Comparison of ENCODE assay signal across 1 cellular context in the genomic region with DNA sequence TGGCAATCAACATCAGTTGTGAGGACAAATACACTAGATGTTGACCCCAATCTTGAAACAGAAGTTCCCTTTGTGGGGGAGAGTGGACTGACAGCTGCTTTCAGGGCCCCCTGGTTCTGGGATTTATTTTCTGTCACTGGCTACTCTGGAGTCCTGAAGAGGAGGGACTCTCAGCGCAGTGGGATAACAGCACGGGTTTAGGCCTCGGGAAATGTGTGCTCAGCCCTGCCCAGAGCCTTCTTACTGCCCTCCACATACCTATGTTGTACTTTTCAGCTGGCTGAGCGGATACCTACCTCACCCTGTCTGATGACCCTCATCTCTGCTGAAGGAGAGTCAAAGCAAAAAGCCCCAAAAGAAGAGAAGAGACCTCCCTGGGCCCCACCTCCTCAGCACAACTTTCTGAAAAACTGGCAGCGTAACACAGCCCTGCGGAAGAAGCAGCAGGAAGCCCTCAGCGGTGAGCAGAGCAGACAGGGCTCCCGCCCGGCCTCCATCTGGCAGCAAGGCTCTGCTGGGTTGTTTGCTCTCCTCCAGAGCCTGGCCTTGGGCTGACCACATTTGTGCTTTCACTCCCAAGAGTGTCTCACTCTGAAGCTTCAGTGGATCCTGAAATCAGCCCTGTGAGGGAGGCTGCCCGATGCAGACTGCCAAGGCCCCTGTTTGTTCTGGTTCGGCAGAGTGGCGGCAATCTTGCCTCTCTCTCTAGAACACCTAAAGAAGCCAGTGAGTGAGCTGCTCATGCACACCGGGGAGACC.
TF ChIP-seq lines count a peak whose summit lies in the region.

No MANE protein-coding gene starts in this region.

TF ChIP-seq in HepG2, 621 proteins besides CTCF, POLR2A, EP300 and RAD21 (continued from another document and continues in another):
- TF ChIP-seq, protein P1, sequence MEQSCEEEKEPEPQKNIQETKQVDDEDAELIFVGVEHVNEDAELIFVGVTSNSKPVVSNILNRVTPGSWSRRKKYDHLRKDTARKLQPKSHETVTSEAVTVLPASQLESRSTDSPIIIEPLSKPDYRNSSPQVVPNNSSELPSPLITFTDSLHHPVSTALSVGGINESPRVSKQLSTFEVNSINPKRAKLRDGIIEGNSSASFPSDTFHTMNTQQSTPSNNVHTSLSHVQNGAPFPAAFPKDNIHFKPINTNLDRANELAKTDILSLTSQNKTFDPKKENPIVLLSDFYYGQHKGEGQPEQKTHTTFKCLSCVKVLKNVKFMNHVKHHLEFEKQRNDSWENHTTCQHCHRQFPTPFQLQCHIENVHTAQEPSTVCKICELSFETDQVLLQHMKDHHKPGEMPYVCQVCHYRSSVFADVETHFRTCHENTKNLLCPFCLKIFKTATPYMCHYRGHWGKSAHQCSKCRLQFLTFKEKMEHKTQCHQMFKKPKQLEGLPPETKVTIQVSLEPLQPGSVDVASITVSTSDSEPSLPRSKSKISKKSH (CRISPR knock-in tag; IDR thresholded peaks at IDR 0.05; ENCODE audit: borderline replicate concordance): 0 out of 2 replicates have a peak, but pooled peaks have one; percentile 32
- TF ChIP-seq ZNF773 (CRISPR knock-in tag; IDR thresholded peaks at IDR 0.05; ENCODE audit: borderline replicate concordance): no peak
- TF ChIP-seq ZNF891 (CRISPR knock-in tag; IDR thresholded peaks at IDR 0.05): peak; percentile 52; the same call in 1 of the 2 replicates
- TF ChIP-seq ZNF280D (CRISPR knock-in tag; IDR thresholded peaks at IDR 0.05): peak; percentile 61; the same call in 1 of the 2 replicates
- TF ChIP-seq GATAD2A (CRISPR knock-in tag; IDR thresholded peaks at IDR 0.05): peak; percentile 16; the same call in 1 of the 2 replicates
- TF ChIP-seq, protein P2, sequence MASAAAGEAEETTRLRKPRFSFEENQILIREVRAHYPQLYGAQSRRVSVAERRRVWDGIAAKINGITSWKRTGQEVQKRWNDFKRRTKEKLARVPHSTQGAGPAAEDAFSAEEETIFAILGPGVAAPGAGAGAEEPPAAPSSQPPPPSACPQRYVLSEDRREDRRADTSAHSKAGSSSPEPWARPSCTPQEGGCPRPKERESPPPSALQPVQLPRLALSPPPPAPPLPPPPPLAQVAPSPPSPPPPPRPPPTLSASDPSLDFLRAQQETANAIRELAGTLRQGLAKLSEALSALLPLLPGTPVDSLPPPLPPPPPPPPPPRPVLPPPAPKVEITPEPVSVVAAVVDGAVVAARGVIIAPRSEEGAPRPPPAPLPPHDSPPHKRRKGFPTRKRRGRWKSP (CRISPR knock-in tag; IDR thresholded peaks at IDR 0.05): peak; percentile 50; the same call in 1 of the 2 replicates
- 0 out of 2 replicates have a peak, but pooled peaks have one; percentile 12 for TF ChIP-seq ZNF510 (CRISPR knock-in tag; IDR thresholded peaks at IDR 0.05; ENCODE audit: low read depth)
- TF ChIP-seq ZNF670 (CRISPR knock-in tag; IDR thresholded peaks at IDR 0.05; ENCODE audit: borderline replicate concordance): 0 out of 2 replicates have a peak, but pooled peaks have one; percentile 32
- TF ChIP-seq ZSCAN29 (CRISPR knock-in tag; conservative IDR thresholded peaks at IDR 0.05): no peak
- TF ChIP-seq, protein P3, sequence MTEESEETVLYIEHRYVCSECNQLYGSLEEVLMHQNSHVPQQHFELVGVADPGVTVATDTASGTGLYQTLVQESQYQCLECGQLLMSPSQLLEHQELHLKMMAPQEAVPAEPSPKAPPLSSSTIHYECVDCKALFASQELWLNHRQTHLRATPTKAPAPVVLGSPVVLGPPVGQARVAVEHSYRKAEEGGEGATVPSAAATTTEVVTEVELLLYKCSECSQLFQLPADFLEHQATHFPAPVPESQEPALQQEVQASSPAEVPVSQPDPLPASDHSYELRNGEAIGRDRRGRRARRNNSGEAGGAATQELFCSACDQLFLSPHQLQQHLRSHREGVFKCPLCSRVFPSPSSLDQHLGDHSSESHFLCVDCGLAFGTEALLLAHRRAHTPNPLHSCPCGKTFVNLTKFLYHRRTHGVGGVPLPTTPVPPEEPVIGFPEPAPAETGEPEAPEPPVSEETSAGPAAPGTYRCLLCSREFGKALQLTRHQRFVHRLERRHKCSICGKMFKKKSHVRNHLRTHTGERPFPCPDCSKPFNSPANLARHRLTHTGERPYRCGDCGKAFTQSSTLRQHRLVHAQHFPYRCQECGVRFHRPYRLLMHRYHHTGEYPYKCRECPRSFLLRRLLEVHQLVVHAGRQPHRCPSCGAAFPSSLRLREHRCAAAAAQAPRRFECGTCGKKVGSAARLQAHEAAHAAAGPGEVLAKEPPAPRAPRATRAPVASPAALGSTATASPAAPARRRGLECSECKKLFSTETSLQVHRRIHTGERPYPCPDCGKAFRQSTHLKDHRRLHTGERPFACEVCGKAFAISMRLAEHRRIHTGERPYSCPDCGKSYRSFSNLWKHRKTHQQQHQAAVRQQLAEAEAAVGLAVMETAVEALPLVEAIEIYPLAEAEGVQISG (CRISPR knock-in tag; IDR thresholded peaks at IDR 0.05): peak; percentile 74
- TF ChIP-seq ZSCAN31 (CRISPR knock-in tag; IDR thresholded peaks at IDR 0.05; ENCODE audit: low read depth): peak; percentile 67
- TF ChIP-seq, protein P4, sequence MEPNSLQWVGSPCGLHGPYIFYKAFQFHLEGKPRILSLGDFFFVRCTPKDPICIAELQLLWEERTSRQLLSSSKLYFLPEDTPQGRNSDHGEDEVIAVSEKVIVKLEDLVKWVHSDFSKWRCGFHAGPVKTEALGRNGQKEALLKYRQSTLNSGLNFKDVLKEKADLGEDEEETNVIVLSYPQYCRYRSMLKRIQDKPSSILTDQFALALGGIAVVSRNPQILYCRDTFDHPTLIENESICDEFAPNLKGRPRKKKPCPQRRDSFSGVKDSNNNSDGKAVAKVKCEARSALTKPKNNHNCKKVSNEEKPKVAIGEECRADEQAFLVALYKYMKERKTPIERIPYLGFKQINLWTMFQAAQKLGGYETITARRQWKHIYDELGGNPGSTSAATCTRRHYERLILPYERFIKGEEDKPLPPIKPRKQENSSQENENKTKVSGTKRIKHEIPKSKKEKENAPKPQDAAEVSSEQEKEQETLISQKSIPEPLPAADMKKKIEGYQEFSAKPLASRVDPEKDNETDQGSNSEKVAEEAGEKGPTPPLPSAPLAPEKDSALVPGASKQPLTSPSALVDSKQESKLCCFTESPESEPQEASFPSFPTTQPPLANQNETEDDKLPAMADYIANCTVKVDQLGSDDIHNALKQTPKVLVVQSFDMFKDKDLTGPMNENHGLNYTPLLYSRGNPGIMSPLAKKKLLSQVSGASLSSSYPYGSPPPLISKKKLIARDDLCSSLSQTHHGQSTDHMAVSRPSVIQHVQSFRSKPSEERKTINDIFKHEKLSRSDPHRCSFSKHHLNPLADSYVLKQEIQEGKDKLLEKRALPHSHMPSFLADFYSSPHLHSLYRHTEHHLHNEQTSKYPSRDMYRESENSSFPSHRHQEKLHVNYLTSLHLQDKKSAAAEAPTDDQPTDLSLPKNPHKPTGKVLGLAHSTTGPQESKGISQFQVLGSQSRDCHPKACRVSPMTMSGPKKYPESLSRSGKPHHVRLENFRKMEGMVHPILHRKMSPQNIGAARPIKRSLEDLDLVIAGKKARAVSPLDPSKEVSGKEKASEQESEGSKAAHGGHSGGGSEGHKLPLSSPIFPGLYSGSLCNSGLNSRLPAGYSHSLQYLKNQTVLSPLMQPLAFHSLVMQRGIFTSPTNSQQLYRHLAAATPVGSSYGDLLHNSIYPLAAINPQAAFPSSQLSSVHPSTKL (CRISPR knock-in tag; IDR thresholded peaks at IDR 0.05): peak; percentile 35; the same call in 1 of the 2 replicates
- peak; percentile 73 for TF ChIP-seq ZFX (CRISPR knock-in tag; IDR thresholded peaks at IDR 0.05; ENCODE audit: low read depth)
- TF ChIP-seq ARID2 (CRISPR knock-in tag; IDR thresholded peaks at IDR 0.05; ENCODE audit: borderline replicate concordance): peak; percentile 83; the same call in 1 of the 2 replicates
- 0 out of 2 replicates have a peak, but pooled peaks have one; percentile 68 for TF ChIP-seq KDM4B (CRISPR knock-in tag; IDR thresholded peaks at IDR 0.05)
- no peak for TF ChIP-seq KDM1A (CRISPR knock-in tag; IDR thresholded peaks at IDR 0.05)
- no peak for TF ChIP-seq SRSF1 (optimal IDR thresholded peaks at IDR 0.05; ENCODE audit: low read depth, low read length)
- TF ChIP-seq CC2D1A (CRISPR knock-in tag; IDR thresholded peaks at IDR 0.05): 0 out of 2 replicates have a peak, but pooled peaks have one; percentile 24
- 0 out of 2 replicates have a peak, but pooled peaks have one; percentile 3 for TF ChIP-seq MTERF4 (CRISPR knock-in tag; IDR thresholded peaks at IDR 0.05)
- TF ChIP-seq KDM2A (CRISPR knock-in tag; IDR thresholded peaks at IDR 0.05; ENCODE audit: borderline replicate concordance, low read depth): peak; percentile 20; the same call in 1 of the 2 replicates
- no peak for TF ChIP-seq FOXK1 (CRISPR knock-in tag; IDR thresholded peaks at IDR 0.05; ENCODE audit: borderline replicate concordance, low read depth)
- peak; percentile 29; the same call in 1 of the 2 replicates for TF ChIP-seq ELF3 (CRISPR knock-in tag; IDR thresholded peaks at IDR 0.05)
- 0 out of 2 replicates have a peak, but pooled peaks have one; percentile 24 for TF ChIP-seq PHF21A (CRISPR knock-in tag; IDR thresholded peaks at IDR 0.05)
- TF ChIP-seq, protein P5, sequence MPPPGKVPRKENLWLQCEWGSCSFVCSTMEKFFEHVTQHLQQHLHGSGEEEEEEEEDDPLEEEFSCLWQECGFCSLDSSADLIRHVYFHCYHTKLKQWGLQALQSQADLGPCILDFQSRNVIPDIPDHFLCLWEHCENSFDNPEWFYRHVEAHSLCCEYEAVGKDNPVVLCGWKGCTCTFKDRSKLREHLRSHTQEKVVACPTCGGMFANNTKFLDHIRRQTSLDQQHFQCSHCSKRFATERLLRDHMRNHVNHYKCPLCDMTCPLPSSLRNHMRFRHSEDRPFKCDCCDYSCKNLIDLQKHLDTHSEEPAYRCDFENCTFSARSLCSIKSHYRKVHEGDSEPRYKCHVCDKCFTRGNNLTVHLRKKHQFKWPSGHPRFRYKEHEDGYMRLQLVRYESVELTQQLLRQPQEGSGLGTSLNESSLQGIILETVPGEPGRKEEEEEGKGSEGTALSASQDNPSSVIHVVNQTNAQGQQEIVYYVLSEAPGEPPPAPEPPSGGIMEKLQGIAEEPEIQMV (CRISPR knock-in tag; IDR thresholded peaks at IDR 0.05; ENCODE audit: low read depth): peak; percentile 51; the same call in 1 of the 2 replicates
- 0 out of 2 replicates have a peak, but pooled peaks have one; percentile 19 for TF ChIP-seq TARDBP (CRISPR knock-in tag; IDR thresholded peaks at IDR 0.05)
- peak; percentile 36; the same call in 1 of the 2 replicates for TF ChIP-seq PATZ1 (CRISPR knock-in tag; IDR thresholded peaks at IDR 0.05)
- 0 out of 2 replicates have a peak, but pooled peaks have one; percentile 24 for TF ChIP-seq SMYD3 (CRISPR knock-in tag; IDR thresholded peaks at IDR 0.05)
- TF ChIP-seq ZNF605 (CRISPR knock-in tag; IDR thresholded peaks at IDR 0.05): peak; percentile 69
- TF ChIP-seq YY1 (IDR thresholded peaks at IDR 0.05; ENCODE audit: insufficient read depth, insufficient replicate concordance, low read depth, low read length): peak; percentile 20
- peak; percentile 45; the same call in 1 of the 2 replicates for TF ChIP-seq TBX2 (CRISPR knock-in tag; IDR thresholded peaks at IDR 0.05; ENCODE audit: borderline replicate concordance)
- TF ChIP-seq SMARCC2 (IDR thresholded peaks at IDR 0.05): no peak
- peak; percentile 42; the same call in 1 of the 2 replicates for TF ChIP-seq NRL (CRISPR knock-in tag; IDR thresholded peaks at IDR 0.05; ENCODE audit: borderline replicate concordance)
- peak; percentile 24; the same call in 1 of the 2 replicates for TF ChIP-seq ZNF792 (CRISPR knock-in tag; IDR thresholded peaks at IDR 0.05)
- TF ChIP-seq BRD4 (CRISPR knock-in tag; IDR thresholded peaks at IDR 0.05): peak; percentile 34; the same call in 1 of the 2 replicates
